Comparison of ENCODE assay signal across 17 cellular contexts in genomic region chr1:3931310-3931700, GRCh38. TPM values are rescaled to one million over a fixed set of nuclear protein-coding genes. Genes with fewer than 3 reads are reported as not detected.
A peak's percentile ranks its signal among the peaks of the same experiment; 100 is the strongest.
DNase-seq lines count a peak whose midpoint lies in the region; ATAC-seq and TF ChIP-seq lines count a peak whose summit lies in the region.
"Had no signal": no experiment of that assay in that cellular context is flagged by ENCODE, and none has a peak within 500 bp of the region (broad histone marks: within the 10 kb centered on the region; RNA-seq: fewer than 3 reads in every experiment).

No MANE protein-coding gene starts in this region.

- peaks cover 7% of the 10 kb centered on the region for H3K9me3 Mint-ChIP-seq in natural killer cell treated with Interleukin-12 subunit alpha and Interleukin-12 subunit beta and Interleukin-15 and Interleukin-18, amount 100 ng/mL, for 72 hours
- H3K9me3 Mint-ChIP-seq in natural killer cell (peaks cover 0 to 6% of the 10 kb centered on the region in 2 donors), chondrocyte (ENCODE audit: low read depth) (peaks cover 10% of the 10 kb centered on the region)
- peaks cover 16% of the 10 kb centered on the region in 2 donors for H3K9me3 Mint-ChIP-seq in stimulated activated naive CD8-positive, alpha-beta T cell treated with anti-CD3 and anti-CD28 coated beads, Interleukin-15, amount 100 ng/mL, for 72 hours

- intact Hi-C loops in Right ventricle myocardium superior (cut with DNase I) (no loop called here), heart left ventricle (cut with DNase I) (no loop called here), natural killer cell (cut with micrococcal nuclease) (no loop called here), upper lobe of right lung (cut with DNase I) (no loop called here)

- H3K27me3 ChIP-seq in heart left ventricle (peaks cover 0 to 43% (median 0%) of the 10 kb centered on the region in 9 donors), upper lobe of right lung (peaks cover 9% of the 10 kb centered on the region)

- H3K36me3 ChIP-seq in heart left ventricle (no peaks in the 10 kb centered on the region), upper lobe of right lung (no peaks in the 10 kb centered on the region)

- 63 to 83% (median 75%) methylated on average over 1 to 7 of the region's 7 CpGs for WGBS in heart left ventricle, 4 donors

- no peak for ATAC-seq in Right ventricle myocardium superior (ENCODE audit: poor library complexity)
- no peak for ATAC-seq in heart left ventricle
- ATAC-seq in natural killer cell treated with Interleukin-12 subunit alpha and Interleukin-12 subunit beta and Interleukin-15 and Interleukin-18, amount 100 ng/mL, for 72 hours: no peak
- no peak for ATAC-seq in natural killer cell
- ATAC-seq in upper lobe of right lung: no peak
- no peak for ATAC-seq in stimulated activated naive CD8-positive, alpha-beta T cell treated with anti-CD3 and anti-CD28 coated beads, Interleukin-15, amount 100 ng/mL, for 72 hours
- ATAC-seq: HCT116 had no signal

- peaks cover 6 to 22% of the 10 kb centered on the region in 2 donors for H3K27me3 Mint-ChIP-seq in natural killer cell treated with Interleukin-12 subunit alpha and Interleukin-12 subunit beta and Interleukin-15 and Interleukin-18, amount 100 ng/mL, for 72 hours
- no peaks in the 10 kb centered on the region for H3K27me3 Mint-ChIP-seq in natural killer cell (ENCODE audit: low read depth in 2 of 2)
- H3K27me3 Mint-ChIP-seq in chondrocyte (ENCODE audit: low read depth): peaks cover 23% of the 10 kb centered on the region
- no peaks in the 10 kb centered on the region for H3K27me3 Mint-ChIP-seq in stimulated activated naive CD8-positive, alpha-beta T cell treated with anti-CD3 and anti-CD28 coated beads, Interleukin-15, amount 100 ng/mL, for 72 hours

- DNase-seq in Right ventricle myocardium superior: peak; percentile 34
- DNase-seq in heart left ventricle: no peak
- peak; percentile 54 for DNase-seq in natural killer cell treated with Interleukin-12 subunit alpha and Interleukin-12 subunit beta and Interleukin-15 and Interleukin-18, amount 100 ng/mL, for 72 hours (ENCODE audit: low spot score)
- no peak for DNase-seq in natural killer cell
- peak; percentile 66 for DNase-seq in chondrocyte (ENCODE audit: low spot score)
- DNase-seq in upper lobe of right lung: peak; percentile 53
- no peak for DNase-seq in stimulated activated naive CD8-positive, alpha-beta T cell treated with anti-CD3 and anti-CD28 coated beads, Interleukin-15, amount 100 ng/mL, for 72 hours
- no peak for DNase-seq in SIG-M5 treated with dmso at 0.1 percent for 504 hours (lab: John Stamatoyannopoulos, UW; ENCODE audit: unreplicated experiment)
- DNase-seq: C1 segment of cervical spinal cord; Calu3; CD4-positive, alpha-beta memory T cell; COR-L47; DMS79 treated with DMSO at 0.1 percent for 48 hours; GF-D8; GOT3; H9 had no signal

- H3K4me1 ChIP-seq in heart left ventricle (no peaks in the 10 kb centered on the region), upper lobe of right lung (no peaks in the 10 kb centered on the region)

- H3K36me3 Mint-ChIP-seq in natural killer cell treated with Interleukin-12 subunit alpha and Interleukin-12 subunit beta and Interleukin-15 and Interleukin-18, amount 100 ng/mL, for 72 hours: peaks cover 6% of the 10 kb centered on the region
- H3K36me3 Mint-ChIP-seq in natural killer cell: no peaks in the 10 kb centered on the region
- H3K36me3 Mint-ChIP-seq in chondrocyte (ENCODE audit: low read depth): no peaks in the 10 kb centered on the region
- H3K36me3 Mint-ChIP-seq: CD4-positive, alpha-beta memory T cell had no signal

- no peak for TF ChIP-seq POLR2A in heart left ventricle (IDR thresholded peaks at IDR 0.05)

- H3K27ac Mint-ChIP-seq in natural killer cell treated with Interleukin-12 subunit alpha and Interleukin-12 subunit beta and Interleukin-15 and Interleukin-18, amount 100 ng/mL, for 72 hours: no peak overlapping the region
- H3K27ac Mint-ChIP-seq in natural killer cell (no peak overlapping the region), chondrocyte (ENCODE audit: unreplicated experiment) (no peak overlapping the region)
- no peak overlapping the region for H3K27ac Mint-ChIP-seq in stimulated activated naive CD8-positive, alpha-beta T cell treated with anti-CD3 and anti-CD28 coated beads, Interleukin-15, amount 100 ng/mL, for 72 hours

- H3K4me1 Mint-ChIP-seq in natural killer cell treated with Interleukin-12 subunit alpha and Interleukin-12 subunit beta and Interleukin-15 and Interleukin-18, amount 100 ng/mL, for 72 hours (ENCODE audit: low read depth in 2 of 2): peaks cover 7 to 12% of the 10 kb centered on the region in 2 donors
- H3K4me1 Mint-ChIP-seq in natural killer cell (no peaks in the 10 kb centered on the region), chondrocyte (ENCODE audit: low read depth) (no peaks in the 10 kb centered on the region)
- no peaks in the 10 kb centered on the region for H3K4me1 Mint-ChIP-seq in stimulated activated naive CD8-positive, alpha-beta T cell treated with anti-CD3 and anti-CD28 coated beads, Interleukin-15, amount 100 ng/mL, for 72 hours
- H3K4me1 Mint-ChIP-seq: H9 had no signal

- no peak for TF ChIP-seq CTCF in heart left ventricle (IDR thresholded peaks at IDR 0.05)
- TF ChIP-seq CTCF in natural killer cell (IDR thresholded peaks at IDR 0.05): no peak
- no peak for TF ChIP-seq CTCF in chondrocyte (IDR thresholded peaks at IDR 0.05)
- TF ChIP-seq CTCF in upper lobe of right lung (IDR thresholded peaks at IDR 0.05): no peak

- H3K27ac ChIP-seq in heart left ventricle (no peak overlapping the region), upper lobe of right lung (no peak overlapping the region)

- H3K4me3 ChIP-seq in heart left ventricle: no peak overlapping the region
- H3K4me3 ChIP-seq in upper lobe of right lung: no peak overlapping the region

- no peak overlapping the region for H3K4me3 Mint-ChIP-seq in natural killer cell treated with Interleukin-12 subunit alpha and Interleukin-12 subunit beta and Interleukin-15 and Interleukin-18, amount 100 ng/mL, for 72 hours
- H3K4me3 Mint-ChIP-seq in natural killer cell: no peak overlapping the region
- no peak overlapping the region for H3K4me3 Mint-ChIP-seq in chondrocyte (ENCODE audit: unreplicated experiment)
- H3K4me3 Mint-ChIP-seq in stimulated activated naive CD8-positive, alpha-beta T cell treated with anti-CD3 and anti-CD28 coated beads, Interleukin-15, amount 100 ng/mL, for 72 hours: no peak overlapping the region
- H3K4me3 Mint-ChIP-seq: CD4-positive, alpha-beta memory T cell; H9 had no signal

- H3K9me3 ChIP-seq in heart left ventricle: peaks cover 0 to 8% (median 0%) of the 10 kb centered on the region in 12 donors
- H3K9me3 ChIP-seq in upper lobe of right lung: no peaks in the 10 kb centered on the region

RNA-seq across cellular contexts. Expression of gene C1orf174, which starts 31.2 kb away (rescaled TPM):
- total RNA-seq in Right ventricle myocardium superior (12.6 TPM), heart left ventricle (10 to 100 TPM in 6 of 9 donors, 1 to 10 TPM in 3; 8.7 to 16.4 (median 11.3) TPM), natural killer cell (10 to 100 TPM; 52.9 to 62.3 (median 61.5) TPM), chondrocyte (25.0 to 25.7 TPM (median 25.3 TPM) in 3 replicates), upper lobe of right lung (19.9 TPM)
- polyA plus RNA-seq in heart left ventricle: 10 to 100 TPM in 1 of 2 donors, 1 to 10 TPM in 1; 7.9 to 15.5 TPM
- total RNA-seq in natural killer cell treated with Interleukin-12 subunit alpha and Interleukin-12 subunit beta and Interleukin-15 and Interleukin-18, amount 100 ng/mL, for 72 hours: 10 to 100 TPM; 31.0 to 34.6 TPM

Comparison
In these comparisons a context has a peak if more than half of its experiments do, and no peak if none do; other contexts are left out.
1. DNase-seq: peak in Right ventricle myocardium superior (single experiment), natural killer cell treated with Interleukin-12 subunit alpha and Interleukin-12 subunit beta and Interleukin-15 and Interleukin-18, amount 100 ng/mL, for 72 hours (single experiment), chondrocyte (single experiment) and upper lobe of right lung (single experiment); none in heart left ventricle (0 of 5), natural killer cell (single experiment), stimulated activated naive CD8-positive, alpha-beta T cell treated with anti-CD3 and anti-CD28 coated beads, Interleukin-15, amount 100 ng/mL, for 72 hours (0 of 2) and SIG-M5 treated with dmso at 0.1 percent for 504 hours (single experiment).